Comparison of ENCODE assay signal across 19 cellular contexts in the genomic region with DNA sequence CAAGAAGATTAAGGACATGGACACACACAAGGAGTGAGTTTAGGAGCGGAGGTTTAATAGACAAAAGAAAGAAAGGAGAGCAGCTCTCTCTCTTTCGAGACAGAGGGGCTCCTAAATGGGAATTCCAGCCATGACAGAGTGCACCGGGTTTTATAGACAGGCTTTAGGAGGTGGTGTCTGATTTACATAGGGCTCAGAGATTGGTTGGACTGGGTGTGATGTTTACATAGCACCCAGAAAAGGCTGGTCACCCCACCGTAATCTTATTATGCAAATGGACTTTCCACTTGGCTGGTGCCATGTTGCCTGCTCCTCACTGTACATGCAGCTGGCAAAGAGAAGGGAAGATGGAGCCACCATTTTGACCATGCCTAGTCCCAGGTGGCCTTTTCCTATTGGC. TPM values are rescaled to one million over a fixed set of nuclear protein-coding genes. Genes with fewer than 3 reads are reported as not detected.
"Had no signal": no experiment of that assay in that cellular context is flagged by ENCODE, and none has a peak within 500 bp of the region (broad histone marks: within the 10 kb centered on the region; RNA-seq: fewer than 3 reads in every experiment).

No MANE protein-coding gene starts in this region.

- H3K27me3 ChIP-seq: gastrocnemius medialis, heart right ventricle, pancreas had no signal

- H3K36me3 ChIP-seq: gastrocnemius medialis, heart right ventricle, pancreas had no signal

- H3K9me3 ChIP-seq: gastrocnemius medialis, heart right ventricle, pancreas had no signal

- H3K27ac ChIP-seq: gastrocnemius medialis, heart right ventricle, pancreas had no signal

- DNase-seq: cortex of kidney; effector memory CD4-positive, alpha-beta T cell; gastrocnemius medialis; heart right ventricle; hypothalamus; natural killer cell; occipital lobe; pancreas; right cardiac atrium; small intestine; stimulated activated CD4-positive, alpha-beta T cell treated with anti-CD3 and anti-CD28 coated beads, Interleukin-12 subunit alpha, Interleukin-12 subunit beta, amount 100 ng/mL, for 4 hours; stimulated activated naive CD4-positive, alpha-beta T cell treated with Interleukin-2 at 50 U/mL for 16 hours; trophoblast cell had no signal

- ATAC-seq: esophagus mucosa, gastrocnemius medialis, heart right ventricle, left lobe of liver, natural killer cell, pancreas, right cardiac atrium had no signal

- FAIRE-seq: endometrium, islet of Langerhans, pancreas, small intestine had no signal

- H3K4me3 ChIP-seq: gastrocnemius medialis, heart right ventricle, pancreas had no signal

RNA-seq across cellular contexts. Expression of gene MRC1, which starts 28.4 kb away (rescaled TPM):
- total RNA-seq: neural crest cell, progenitor cell of endocrine pancreas had no signal

RNA-seq across cellular contexts. Expression of gene TMEM236, which starts 28.7 kb away (rescaled TPM):
- total RNA-seq: neural crest cell had no signal
